ENCODE assay signal across 21 cellular contexts in genomic region chrX:151828434-151829080, GRCh38.
"Had no signal": no experiment of that assay in that cellular context is flagged by ENCODE, and none has a peak within 500 bp of the region (broad histone marks: within the 10 kb centered on the region; RNA-seq: fewer than 3 reads in every experiment).

No MANE protein-coding gene starts in this region.

- H3K4me3 ChIP-seq: ascending aorta, left lung, tibial artery, uterus had no signal

- H3K9me3 ChIP-seq: ascending aorta, left lung, tibial artery, uterus had no signal

- H3K4me1 ChIP-seq: ascending aorta, left lung, tibial artery, uterus had no signal

- H3K27ac ChIP-seq: ascending aorta, left lung, tibial artery, uterus, WERI-Rb-1 had no signal

- H3K9me3 Mint-ChIP-seq: activated T-cell treated with anti-CD3 and anti-CD28 coated beads, Interleukin-2, amount 50 U/mL, for 72 hours had no signal

- H3K27ac Mint-ChIP-seq: activated T-cell treated with anti-CD3 and anti-CD28 coated beads, Interleukin-2, amount 50 U/mL, for 72 hours; effector memory CD8-positive, alpha-beta T cell had no signal

- DNase-seq: activated CD4-positive, alpha-beta T cell treated with anti-CD3 and anti-CD28 coated beads for 1 hour; activated CD8-positive, alpha-beta memory T cell treated with anti-CD3 and anti-CD28 coated beads for 24 hours; activated CD8-positive, alpha-beta memory T cell treated with anti-CD3 and anti-CD28 coated beads, Interleukin-2, amount 50 U/mL, for 48 hours; activated effector memory CD4-positive, alpha-beta T cell treated with anti-CD3 and anti-CD28 coated beads, Interleukin-2, amount 50 U/mL, for 16 hours; activated naive CD4-positive, alpha-beta T cell treated with anti-CD3 and anti-CD28 coated beads, Interleukin-2, amount 50 U/mL, for 16 hours; activated T-cell treated with anti-CD3 and anti-CD28 coated beads, Interleukin-2, amount 50 U/mL, for 72 hours; effector memory CD8-positive, alpha-beta T cell; islet precursor cell; left lung; occipital lobe; retina; stimulated activated CD4-positive, alpha-beta T cell treated with anti-CD3 and anti-CD28 coated beads, Interleukin-12 subunit alpha, Interleukin-12 subunit beta, amount 100 ng/mL, for 4 hours; stimulated activated CD4-positive, alpha-beta T cell treated with anti-CD3 and anti-CD28 coated beads, Interleukin-1b, Interleukin-23, amount 100 ng/mL, for 48 hours; stimulated activated naive CD8-positive, alpha-beta T cell treated with anti-CD3 and anti-CD28 coated beads, Interleukin-15, Interleukin-2, amounts not matched to agents 100 U/mL and 50 U/mL, for 24 hours; substantia nigra; SW 1271; T-helper 2 cell; tibial artery; uterus; WERI-Rb-1 had no signal

- H3K4me3 Mint-ChIP-seq: activated T-cell treated with anti-CD3 and anti-CD28 coated beads, Interleukin-2, amount 50 U/mL, for 72 hours; effector memory CD8-positive, alpha-beta T cell had no signal

- H3K36me3 ChIP-seq: ascending aorta, left lung, tibial artery, uterus, WERI-Rb-1 had no signal

- ATAC-seq: activated T-cell treated with anti-CD3 and anti-CD28 coated beads, Interleukin-2, amount 50 U/mL, for 72 hours; effector memory CD8-positive, alpha-beta T cell; left lung; stimulated activated naive CD8-positive, alpha-beta T cell treated with anti-CD3 and anti-CD28 coated beads, Interleukin-15, Interleukin-2, amounts not matched to agents 100 U/mL and 50 U/mL, for 24 hours had no signal

- H3K27me3 ChIP-seq: ascending aorta, left lung, tibial artery, uterus had no signal
